In the genomic region with DNA sequence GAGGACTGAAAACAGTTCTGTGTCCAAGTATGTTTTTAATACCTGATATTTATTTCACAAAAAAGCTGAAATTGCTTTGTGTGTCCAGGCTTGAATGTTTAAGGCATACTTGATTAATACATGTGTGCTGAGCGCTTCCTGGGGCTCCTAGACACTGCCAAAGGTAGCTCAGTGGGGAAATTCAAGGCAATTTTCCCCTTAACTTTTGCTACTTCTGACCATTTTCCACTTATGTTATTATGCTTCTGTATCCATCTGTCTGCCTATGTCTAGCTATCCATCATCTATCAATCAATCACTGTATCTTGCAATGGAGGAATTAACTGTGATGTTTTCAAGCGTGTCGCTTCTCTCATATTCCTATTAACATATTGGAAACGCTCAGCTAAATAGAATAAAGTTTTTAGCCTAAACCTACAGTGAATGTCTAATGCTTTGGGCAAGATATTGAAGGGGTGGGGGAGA, we compare ENCODE assay signal across 9 cellular contexts. TPM values are rescaled to one million over a fixed set of nuclear protein-coding genes. Genes with fewer than 3 reads are reported as not detected.
DNase-seq lines count a peak whose midpoint lies in the region; ATAC-seq, FAIRE-seq and TF ChIP-seq lines count a peak whose summit lies in the region.
"Had no signal": no experiment of that assay in that cellular context is flagged by ENCODE, and none has a peak within 500 bp of the region (broad histone marks: within the 10 kb centered on the region; RNA-seq: fewer than 3 reads in every experiment).

No MANE protein-coding gene starts in this region.

- 73% methylated on average over 4 of the region's 4 CpGs for WGBS in K562 (ENCODE audit: insufficient coverage, low coverage, missing lambda C conversion rate)
- WGBS in testis, 2 donors: 88 to 91% methylated on average over 4 of the region's 4 CpGs

- peaks cover 0 to 6% of the 10 kb centered on the region in 2 experiments; a peak in 1 of 5 replicates for H3K27me3 ChIP-seq in K562 (ENCODE audit: control insufficient read depth in 2 of 2, insufficient read depth in 2 of 2, low read length in 2 of 2)
- H3K27me3 ChIP-seq in muscle layer of colon (ENCODE audit: control insufficient read depth in 1 of 2, insufficient read depth in 2 of 2, low read length in 2 of 2): no peaks in the 10 kb centered on the region
- no peaks in the 10 kb centered on the region for H3K27me3 ChIP-seq in testis

- FAIRE-seq in K562 (lab: Jason Lieb, UNC): no peak

- ATAC-seq in K562: no peak
- ATAC-seq: effector memory CD8-positive, alpha-beta T cell had no signal

- H3K27ac ChIP-seq in HEK293 (ENCODE audit: extremely low read depth, low read depth, low read length) (no peak overlapping the region), K562 (ENCODE audit: extremely low read depth, low read depth, low read length) (no peak overlapping the region), muscle layer of colon (ENCODE audit: low read depth, low read length) (peak overlapping the region; percentile 75), testis (peak overlapping the region; percentile 53 to 84)

- TF ChIP-seq EP300 in K562 (IDR thresholded peaks at IDR 0.05; ENCODE audit: low read length): no peak

- no peak overlapping the region for H2AFZ ChIP-seq in K562 (ENCODE audit: low read depth, low read length)

- DNase-seq in K562 (ENCODE audit: extremely low read depth in 1 of 4, low spot score in 3 of 4) (no peak), testis (no peak), GM10266 (ENCODE audit: extremely low spot score) (no peak), cerebellar nuclear complex (lab: John Stamatoyannopoulos, UW) (no peak)
- no peak for DNase-seq in stimulated activated CD4-positive, alpha-beta T cell treated with anti-CD3 and anti-CD28 coated beads, Interleukin-2, amount 100 ng/mL, for 24 hours
- DNase-seq: effector memory CD8-positive, alpha-beta T cell; NCI-H1092 treated with DMSO at 0.1 percent for 48 hours had no signal

- H3K9me3 ChIP-seq in HEK293 (ENCODE audit: control insufficient read depth, insufficient read depth, low read depth, low read length): no peaks in the 10 kb centered on the region
- no peaks in the 10 kb centered on the region for H3K9me3 ChIP-seq in K562 (replicated peaks; ENCODE audit: control insufficient read depth, insufficient read depth, low read depth, low read length)
- H3K9me3 ChIP-seq in muscle layer of colon (ENCODE audit: low read length): no peaks in the 10 kb centered on the region
- no peaks in the 10 kb centered on the region for H3K9me3 ChIP-seq in testis

- no peak overlapping the region for H3K4me2 ChIP-seq in K562 (ENCODE audit: insufficient read depth, low read length)

- H3K4me1 ChIP-seq in HEK293 (ENCODE audit: control insufficient read depth, insufficient read depth, low read length) (peaks cover 5% of the 10 kb centered on the region; the same call in 1 of the 2 replicates), K562 (replicated peaks in 1 of 2; ENCODE audit: control insufficient read depth in 2 of 2, insufficient read depth in 2 of 2, low read length in 2 of 2) (peaks cover 5 to 19% of the 10 kb centered on the region in 2 experiments), muscle layer of colon (ENCODE audit: insufficient read depth, low read length) (peaks cover 29% of the 10 kb centered on the region), testis (peaks cover 41% of the 10 kb centered on the region)

- POLR2A ChIA-PET in HEK293 (lab: Yijun Ruan, JAX) (no interaction called here), K562 (lab: Yijun Ruan, JAX) (interaction anchor here (0.8 to 1.3 kb wide), 4 partner anchors 11 to 142 kb away, joined by 3 read pairs; a partner anchor contains a TSS)

- intact Hi-C loops in K562 (cut with micrococcal nuclease) (no loop called here), testis (cut with DNase I; ENCODE audit: low total_unique reads) (no loop called here)

- peaks cover 3% of the 10 kb centered on the region; the same call in 1 of the 2 replicates for H4K20me1 ChIP-seq in K562 (replicated peaks; ENCODE audit: control insufficient read depth, insufficient read depth, low read length)

- no peak for TF ChIP-seq RAD21 in K562 (CRISPR knock-in tag; conservative IDR thresholded peaks at IDR 0.05 in 1 of 2, IDR thresholded peaks at IDR 0.05 in 1 of 2)

- H3K9me1 ChIP-seq in K562 (ENCODE audit: control insufficient read depth, insufficient read depth, low read length): no peaks in the 10 kb centered on the region

- in situ Hi-C loops in K562 (cut with MboI): no loop called here

- no peaks in the 10 kb centered on the region for H3K36me3 ChIP-seq in HEK293 (ENCODE audit: control insufficient read depth in 2 of 2, insufficient read depth in 1 of 2, low read length in 2 of 2)
- H3K36me3 ChIP-seq in K562 (ENCODE audit: control insufficient read depth, insufficient read depth, low read length): no peaks in the 10 kb centered on the region
- H3K36me3 ChIP-seq in muscle layer of colon (ENCODE audit: insufficient read depth, low read length): no peaks in the 10 kb centered on the region
- no peaks in the 10 kb centered on the region for H3K36me3 ChIP-seq in testis (ENCODE audit: low read depth, missing control alignments)

- H3K4me3 ChIP-seq in HEK293 (ENCODE audit: low read depth, low read length) (no peak overlapping the region), K562 (no peak overlapping the region), muscle layer of colon (ENCODE audit: low read depth in 1 of 2, low read length in 2 of 2) (peak overlapping the region in 1 of 2 donors; percentile 49), testis (no peak overlapping the region)

- no peak overlapping the region for H3K9ac ChIP-seq in K562 (ENCODE audit: insufficient read depth in 1 of 2, low read depth in 2 of 2, low read length in 2 of 2)
- H3K9ac ChIP-seq in muscle layer of colon (ENCODE audit: low read length): no peak overlapping the region

- TF ChIP-seq CTCF in HEK293 (tag by site-specific recombination; IDR thresholded peaks at IDR 0.05) (no peak), K562 (IDR thresholded peaks at IDR 0.05 in 2 of 3, conservative IDR thresholded peaks at IDR 0.05 in 1 of 3; ENCODE audit: insufficient read depth in 2 of 3, low read depth in 1 of 3, low read length in 3 of 3) (no peak), testis (IDR thresholded peaks at IDR 0.05) (no peak), GM10266 (IDR thresholded peaks at IDR 0.05; ENCODE audit: control insufficient read depth, insufficient read depth, low read depth, missing control alignments) (no peak)

- BruUV-seq in K562 (replicated peaks; lab: Mats Ljungman, UMichigan): no TSS peak

- CTCF ChIA-PET in HEK293 (lab: Yijun Ruan, JAX) (no interaction called here), K562 (lab: Yijun Ruan, JAX; ENCODE audit: low intra/inter-chr PET ratio) (no interaction called here)

- no peak for TF ChIP-seq POLR2A in K562 (conservative IDR thresholded peaks at IDR 0.05)
- no peak for TF ChIP-seq POLR2A in testis (IDR thresholded peaks at IDR 0.05)

- no peaks in the 10 kb centered on the region for H3K79me2 ChIP-seq in K562 (ENCODE audit: control insufficient read depth, insufficient read depth, low read length)

TF ChIP-seq in HEK293, 187 proteins besides CTCF, POLR2A, EP300 and RAD21 (continues in another document):
- TF ChIP-seq IKZF3 (tag by site-specific recombination; IDR thresholded peaks at IDR 0.05): no peak
- TF ChIP-seq, protein P1, sequence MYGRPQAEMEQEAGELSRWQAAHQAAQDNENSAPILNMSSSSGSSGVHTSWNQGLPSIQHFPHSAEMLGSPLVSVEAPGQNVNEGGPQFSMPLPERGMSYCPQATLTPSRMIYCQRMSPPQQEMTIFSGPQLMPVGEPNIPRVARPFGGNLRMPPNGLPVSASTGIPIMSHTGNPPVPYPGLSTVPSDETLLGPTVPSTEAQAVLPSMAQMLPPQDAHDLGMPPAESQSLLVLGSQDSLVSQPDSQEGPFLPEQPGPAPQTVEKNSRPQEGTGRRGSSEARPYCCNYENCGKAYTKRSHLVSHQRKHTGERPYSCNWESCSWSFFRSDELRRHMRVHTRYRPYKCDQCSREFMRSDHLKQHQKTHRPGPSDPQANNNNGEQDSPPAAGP (tag by site-specific recombination; IDR thresholded peaks at IDR 0.05): no peak
- no peak for TF ChIP-seq ZNF114 (tag by site-specific recombination; IDR thresholded peaks at IDR 0.05)
- TF ChIP-seq SP3 (tag by site-specific recombination; IDR thresholded peaks at IDR 0.05): no peak

RNA-seq across cellular contexts. Expression of a gene that starts 34.6 kb away (rescaled TPM):
- 54.5 and 86.4 TPM in 2 replicates for total RNA-seq in K562 (2011; cell fraction: chromatin; rRNA removed; ENCODE audit: low replicate concordance)
- total RNA-seq in K562 (2011; cell fraction: nucleolus; rRNA removed): 136 and 139 TPM in 2 replicates
- 92.4 and 113 TPM in 2 replicates for total RNA-seq in K562 (2011; cell fraction: nucleoplasm; rRNA removed)
- 6.9 and 10.3 TPM in 2 replicates for total RNA-seq in K562 (2014; rRNA removed)
- 7.4 and 8.0 TPM in 2 replicates for total RNA-seq in K562 (2014; rRNA removed; fragmentation: Illumina TruSeq; extraction: Trizol)
- 4.5 TPM in 2 replicates for total RNA-seq in K562 (2015; rRNA removed; fragmentation: Illumina TruSeq; extraction: Trizol)
- 23.9 and 25.2 TPM in 2 replicates for total RNA-seq in K562 (2021)
- 11.7 and 19.1 TPM in 2 replicates for polyA plus RNA-seq in K562 (2011; rRNA removed)
- polyA plus RNA-seq in K562 (2011; cell fraction: cytosol; rRNA removed): 6.6 and 12.0 TPM in 2 replicates
- 52.6 and 53.4 TPM in 2 replicates for polyA plus RNA-seq in K562 (2011; cell fraction: nucleus; rRNA removed)
- polyA plus RNA-seq in K562 (2012): 14.7 and 29.2 TPM in 2 replicates
- 11.1 and 12.6 TPM in 2 replicates for polyA plus RNA-seq in K562 (2014; fragmentation: Illumina TruSeq; extraction: Trizol)
- 1 to 10 TPM; 3.2 to 3.7 TPM for polyA plus RNA-seq in K562 (2014; fragmentation: Nextera tagmentation; extraction: Ambion mirVana)
- polyA plus RNA-seq in K562 (2014; rRNA removed): 8.6 and 10.2 TPM in 2 replicates
- polyA minus RNA-seq in K562 (2011; rRNA and poly(A)+ RNA removed): 33.0 and 43.0 TPM in 2 replicates
- 10.3 and 16.2 TPM in 2 replicates for polyA minus RNA-seq in K562 (2011; cell fraction: cytosol; rRNA and poly(A)+ RNA removed)
- polyA minus RNA-seq in K562 (2011; cell fraction: nucleus; rRNA and poly(A)+ RNA removed): 87.2 and 133 TPM in 2 replicates
- 10 to 100 TPM; 30.8 to 35.7 TPM for total RNA-seq in testis
- polyA plus RNA-seq in testis (ENCODE audit: insufficient read depth, low read depth, low replicate concordance): 41.5 TPM

Comparison
In these comparisons a context has a peak if more than half of its experiments do, and no peak if none do; other contexts are left out.
1. H3K27ac ChIP-seq: peak in muscle layer of colon (single experiment) and testis (2 of 2); none in HEK293 (single experiment) and K562 (single experiment).